8 cellular contexts compared by ENCODE assay signal in the genomic region with DNA sequence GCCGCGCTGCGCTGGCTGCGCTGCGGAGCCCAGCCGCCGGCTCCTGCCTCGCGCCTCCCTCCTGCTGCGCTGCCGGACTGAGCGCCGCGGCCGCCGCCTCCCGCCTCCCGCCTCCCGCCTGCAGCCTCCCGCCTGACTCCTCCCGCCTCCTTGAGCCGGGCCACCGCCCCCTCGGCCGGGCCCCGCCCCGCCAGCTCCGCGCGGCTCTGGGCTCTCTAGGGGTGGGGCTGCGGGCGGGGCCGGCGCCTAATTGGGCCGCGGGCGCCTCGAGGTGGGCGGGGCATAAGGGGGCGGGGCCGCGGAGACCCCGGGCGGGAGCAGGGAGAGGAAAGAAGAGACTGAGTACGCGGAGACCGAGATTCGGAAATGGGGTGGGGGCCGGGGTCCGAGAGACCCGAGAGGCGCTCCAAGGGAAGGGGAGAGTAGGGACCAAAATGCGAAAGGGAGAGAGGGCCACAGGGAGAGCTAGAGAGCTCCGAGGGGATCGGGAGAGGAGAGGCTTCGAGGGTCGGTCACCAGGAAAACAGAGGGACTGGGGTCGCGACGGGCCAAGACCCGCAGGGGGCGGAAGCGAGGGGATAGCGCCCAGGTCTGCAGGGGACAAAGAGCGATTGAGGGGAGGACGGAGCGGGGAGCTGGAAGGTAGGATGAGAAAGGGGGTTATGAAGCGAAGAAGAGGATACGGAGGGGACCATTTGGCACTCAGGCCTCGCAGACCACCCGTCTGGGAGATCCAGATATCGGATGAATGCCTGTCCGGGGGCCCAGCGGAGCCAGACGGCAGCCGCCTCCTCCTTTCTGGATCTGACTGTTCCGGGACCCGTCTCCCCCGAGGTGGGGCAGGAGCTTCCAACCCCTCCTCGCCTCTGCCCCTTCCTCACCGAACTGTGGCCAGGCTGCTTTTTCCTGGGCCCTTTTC. TPM values are rescaled to one million over a fixed set of nuclear protein-coding genes. Genes with fewer than 3 reads are reported as not detected.
DNase-seq lines count a peak whose midpoint lies in the region; ATAC-seq, FAIRE-seq and TF ChIP-seq lines count a peak whose summit lies in the region.

Gene C1QL1 (minus strand): TSS at position 79 of the 919 bp plus-strand sequence. CDS start 255 bp downstream, outside the sequence.

- POLR2A ChIA-PET in activated CD8-positive, alpha-beta T cell treated with anti-CD3 and anti-CD28 coated beads for 36 hours (lab: Charles Lee): no interaction called here

- ATAC-seq in HG03457 (IDR thresholded peaks at IDR 0.05; ENCODE audit: unreplicated experiment): peak; percentile 68
- ATAC-seq in activated CD8-positive, alpha-beta T cell treated with anti-CD3 and anti-CD28 coated beads for 36 hours: peak; percentile 87

- peak within 1 kb of the TSS; percentile 64 for H3K4me3 ChIP-seq in AG10803 (ENCODE audit: low read length)

- DNase-seq in AG10803 (ENCODE audit: low read depth): peak; percentile 85
- DNase-seq in GM19239 (ENCODE audit: insufficient read length, low spot score): peak; percentile 100
- peak; percentile 98 for DNase-seq in NCI-H69 (lab: John Stamatoyannopoulos, UW)
- peak; percentile 89 for DNase-seq in activated CD8-positive, alpha-beta T cell treated with anti-CD3 and anti-CD28 coated beads for 36 hours
- peak; percentile 72 for DNase-seq in effector CD4-positive, alpha-beta T cell
- peak; percentile 89 for DNase-seq in medulla oblongata (ENCODE audit: extremely low spot score)
- DNase-seq in stimulated activated CD4-positive, alpha-beta T cell treated with anti-CD3 and anti-CD28 coated beads, TNF-alpha, amount 100 ng/mL, for 24 hours (ENCODE audit: low read depth in 3 of 3): peak; percentile 67 to 90 (median 75)

- H3K27me3 Mint-ChIP-seq in activated CD8-positive, alpha-beta T cell treated with anti-CD3 and anti-CD28 coated beads for 36 hours: peaks cover 45% of the 10 kb centered on the region

- CTCF ChIA-PET in activated CD8-positive, alpha-beta T cell treated with anti-CD3 and anti-CD28 coated beads for 36 hours (lab: Charles Lee): interaction anchor here (1.1 to 1.2 kb wide), 3 partner anchors 54 to 102 kb away, joined by 3 to 5 read pairs (median 3); no protein-coding TSS in a partner anchor

- no peaks in the 10 kb centered on the region for H3K9me3 Mint-ChIP-seq in activated CD8-positive, alpha-beta T cell treated with anti-CD3 and anti-CD28 coated beads for 36 hours

- peak; percentile 29 for TF ChIP-seq CTCF in AG10803 (conservative IDR thresholded peaks at IDR 0.05; ENCODE audit: low read length)
- no peak for TF ChIP-seq CTCF in activated CD8-positive, alpha-beta T cell treated with anti-CD3 and anti-CD28 coated beads for 36 hours (IDR thresholded peaks at IDR 0.05)

- FAIRE-seq in GM19239 (lab: Jason Lieb, UNC): peak; percentile 64

- no peaks in the 10 kb centered on the region for H3K36me3 Mint-ChIP-seq in activated CD8-positive, alpha-beta T cell treated with anti-CD3 and anti-CD28 coated beads for 36 hours (ENCODE audit: low read depth)

- no peak within 1 kb of the TSS for H3K27ac Mint-ChIP-seq in activated CD8-positive, alpha-beta T cell treated with anti-CD3 and anti-CD28 coated beads for 36 hours

- H3K4me3 Mint-ChIP-seq in activated CD8-positive, alpha-beta T cell treated with anti-CD3 and anti-CD28 coated beads for 36 hours: peak within 1 kb of the TSS; percentile 47

- H3K4me1 Mint-ChIP-seq in activated CD8-positive, alpha-beta T cell treated with anti-CD3 and anti-CD28 coated beads for 36 hours (ENCODE audit: low read depth): peaks cover 42% of the 10 kb centered on the region

- intact Hi-C loops in activated CD8-positive, alpha-beta T cell treated with anti-CD3 and anti-CD28 coated beads for 36 hours (cut with micrococcal nuclease): no loop called here

RNA-seq across cellular contexts. Expression of gene C1QL1, which starts in this region (rescaled TPM):
- not detected for total RNA-seq in activated CD8-positive, alpha-beta T cell treated with anti-CD3 and anti-CD28 coated beads for 36 hours

Comparison
In these comparisons a context has a peak if more than half of its experiments do, and no peak if none do; other contexts are left out.
1. Peak in every context shown above with its lines: DNase-seq, ATAC-seq and H3K4me3 ChIP-seq.
2. Peak in DNase-seq and ATAC-seq in activated CD8-positive, alpha-beta T cell treated with anti-CD3 and anti-CD28 coated beads for 36 hours; RNA of the gene not detected or under 1 TPM.